Comparison of ENCODE assay signal across 9 cellular contexts in the genomic region with DNA sequence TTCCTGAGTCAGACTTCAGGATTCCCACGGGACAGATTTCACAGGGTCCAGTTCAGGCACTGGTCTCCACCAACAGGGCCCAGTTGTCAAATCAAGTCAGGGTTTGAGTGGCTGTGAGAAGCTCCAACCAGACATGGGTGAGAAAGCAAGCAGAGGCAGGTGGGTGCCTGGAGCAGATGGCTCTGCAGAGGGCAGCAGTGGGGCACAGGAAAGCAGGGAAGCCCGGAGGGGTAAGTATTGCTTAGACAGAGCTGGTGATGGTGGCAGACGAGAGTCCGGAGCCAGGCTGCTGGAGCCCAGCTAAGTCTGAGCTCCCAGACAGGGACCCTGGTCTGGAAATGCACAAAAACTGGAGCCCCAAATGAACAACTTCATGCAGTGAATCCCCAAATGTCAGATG. TPM values are rescaled to one million over a fixed set of nuclear protein-coding genes. Genes with fewer than 3 reads are reported as not detected.
DNase-seq lines count a peak whose midpoint lies in the region; ATAC-seq and TF ChIP-seq lines count a peak whose summit lies in the region.
"Had no signal": no experiment of that assay in that cellular context is flagged by ENCODE, and none has a peak within 500 bp of the region (broad histone marks: within the 10 kb centered on the region; RNA-seq: fewer than 3 reads in every experiment).

No MANE protein-coding gene starts in this region.

- no peaks in the 10 kb centered on the region for H3K36me3 Mint-ChIP-seq in activated T-helper 17 cell treated with anti-CD3 and anti-CD28 coated beads, Interleukin-2, amount 50 U/mL, for 72 hours (ENCODE audit: low read depth)
- H3K36me3 Mint-ChIP-seq in activated T-helper 1 cell treated with anti-CD3 and anti-CD28 coated beads, Interleukin-12 subunit alpha, Interleukin-12 subunit beta, Interleukin-2, Interleukin-4 antibody, amounts not matched to agents 30 ng/mL and 10 ng/mL and 1 ng/mL, durations not matched to agents 14 hours and 24 hours and 36 hours (ENCODE audit: low read depth) = no peaks in the 10 kb centered on the region

- DNase-seq in EL = peak; percentile 19
- no peak for DNase-seq in LNCaP clone FGC (ENCODE audit: low read depth)
- no peak for DNase-seq in left lung
- no peak for DNase-seq in activated T-helper 1 cell treated with anti-CD3 and anti-CD28 coated beads, Interleukin-12 subunit alpha, Interleukin-12 subunit beta, Interleukin-2, Interleukin-4 antibody, amounts not matched to agents 30 ng/mL and 10 ng/mL and 1 ng/mL, durations not matched to agents 14 hours and 24 hours and 36 hours (ENCODE audit: low spot score)
- DNase-seq in T-helper 9 cell = no peak

- H3K27ac ChIP-seq in left lung = no peak overlapping the region
- H3K27ac ChIP-seq: epithelial cell of prostate had no signal

- H3K4me1 ChIP-seq in left lung = no peaks in the 10 kb centered on the region

- no peak overlapping the region for H3K4me3 Mint-ChIP-seq in activated T-helper 17 cell treated with anti-CD3 and anti-CD28 coated beads, Interleukin-2, amount 50 U/mL, for 72 hours
- H3K4me3 Mint-ChIP-seq in activated T-helper 1 cell treated with anti-CD3 and anti-CD28 coated beads, Interleukin-12 subunit alpha, Interleukin-12 subunit beta, Interleukin-2, Interleukin-4 antibody, amounts not matched to agents 30 ng/mL and 10 ng/mL and 1 ng/mL, durations not matched to agents 14 hours and 24 hours and 36 hours = no peak overlapping the region

- no peak for ATAC-seq in activated T-helper 17 cell treated with anti-CD3 and anti-CD28 coated beads, Interleukin-2, amount 50 U/mL, for 72 hours (replicated peaks)
- ATAC-seq in left lung = peak; percentile 89
- no peak for ATAC-seq in HG03457 (IDR thresholded peaks at IDR 0.05; ENCODE audit: unreplicated experiment)
- no peak for ATAC-seq in GM21515 (IDR thresholded peaks at IDR 0.05; ENCODE audit: unreplicated experiment)

- TF ChIP-seq CTCF in LNCaP clone FGC (IDR thresholded peaks at IDR 0.05; ENCODE audit: control insufficient read depth, extremely low read depth, insufficient read depth) (peak; percentile 70), left lung (IDR thresholded peaks at IDR 0.05) (no peak)

- H3K9me3 ChIP-seq in left lung = no peaks in the 10 kb centered on the region

- H3K36me3 ChIP-seq in left lung = no peaks in the 10 kb centered on the region

- no peak overlapping the region for H3K4me3 ChIP-seq in LNCaP clone FGC (ENCODE audit: low read depth, low read length)
- no peak overlapping the region for H3K4me3 ChIP-seq in left lung

- H3K27me3 ChIP-seq in left lung = no peaks in the 10 kb centered on the region

- H3K27ac Mint-ChIP-seq in activated T-helper 17 cell treated with anti-CD3 and anti-CD28 coated beads, Interleukin-2, amount 50 U/mL, for 72 hours = peak overlapping the region; percentile 58
- no peak overlapping the region for H3K27ac Mint-ChIP-seq in activated T-helper 1 cell treated with anti-CD3 and anti-CD28 coated beads, Interleukin-12 subunit alpha, Interleukin-12 subunit beta, Interleukin-2, Interleukin-4 antibody, amounts not matched to agents 30 ng/mL and 10 ng/mL and 1 ng/mL, durations not matched to agents 14 hours and 24 hours and 36 hours

- intact Hi-C loops in left lung (cut with DNase I) = no loop called here
- intact Hi-C loops in activated T-helper 1 cell treated with anti-CD3 and anti-CD28 coated beads, Interleukin-12 subunit alpha, Interleukin-12 subunit beta, Interleukin-2, Interleukin-4 antibody, amounts not matched to agents 30 ng/mL and 10 ng/mL and 1 ng/mL, durations not matched to agents 14 hours and 24 hours and 36 hours (cut with micrococcal nuclease) = loop anchor here (5.0 kb wide), 1 partner anchor 42 kb away; a partner anchor contains a TSS

- no peaks in the 10 kb centered on the region for H3K9me3 Mint-ChIP-seq in activated T-helper 17 cell treated with anti-CD3 and anti-CD28 coated beads, Interleukin-2, amount 50 U/mL, for 72 hours
- H3K9me3 Mint-ChIP-seq in activated T-helper 1 cell treated with anti-CD3 and anti-CD28 coated beads, Interleukin-12 subunit alpha, Interleukin-12 subunit beta, Interleukin-2, Interleukin-4 antibody, amounts not matched to agents 30 ng/mL and 10 ng/mL and 1 ng/mL, durations not matched to agents 14 hours and 24 hours and 36 hours = no peaks in the 10 kb centered on the region

- H3K27me3 Mint-ChIP-seq in activated T-helper 17 cell treated with anti-CD3 and anti-CD28 coated beads, Interleukin-2, amount 50 U/mL, for 72 hours = peaks cover 3% of the 10 kb centered on the region
- H3K27me3 Mint-ChIP-seq in activated T-helper 1 cell treated with anti-CD3 and anti-CD28 coated beads, Interleukin-12 subunit alpha, Interleukin-12 subunit beta, Interleukin-2, Interleukin-4 antibody, amounts not matched to agents 30 ng/mL and 10 ng/mL and 1 ng/mL, durations not matched to agents 14 hours and 24 hours and 36 hours (ENCODE audit: insufficient read depth) = no peaks in the 10 kb centered on the region

- H3K4me1 Mint-ChIP-seq in activated T-helper 17 cell treated with anti-CD3 and anti-CD28 coated beads, Interleukin-2, amount 50 U/mL, for 72 hours = peaks cover 10% of the 10 kb centered on the region
- peaks cover 25% of the 10 kb centered on the region for H3K4me1 Mint-ChIP-seq in activated T-helper 1 cell treated with anti-CD3 and anti-CD28 coated beads, Interleukin-12 subunit alpha, Interleukin-12 subunit beta, Interleukin-2, Interleukin-4 antibody, amounts not matched to agents 30 ng/mL and 10 ng/mL and 1 ng/mL, durations not matched to agents 14 hours and 24 hours and 36 hours (ENCODE audit: low read depth)

RNA-seq across cellular contexts. Expression of a gene that starts 40.4 kb away (rescaled TPM):
- 1 to 10 TPM; 3.0 to 4.2 TPM for total RNA-seq in activated T-helper 17 cell treated with anti-CD3 and anti-CD28 coated beads, Interleukin-2, amount 50 U/mL, for 72 hours
- total RNA-seq in left lung = 1 to 10 TPM; 4.4 to 5.0 TPM
- 1.5 and 1.9 TPM in 2 replicates for total RNA-seq in activated T-helper 1 cell treated with anti-CD3 and anti-CD28 coated beads, Interleukin-12 subunit alpha, Interleukin-12 subunit beta, Interleukin-2, Interleukin-4 antibody, amounts not matched to agents 30 ng/mL and 10 ng/mL and 1 ng/mL, durations not matched to agents 14 hours and 24 hours and 36 hours
